ENCODE assay signal across 26 cellular contexts in genomic region chr17:12472613-12473173, GRCh38.
"Had no signal": no experiment of that assay in that cellular context is flagged by ENCODE, and none has a peak within 500 bp of the region (broad histone marks: within the 10 kb centered on the region; RNA-seq: fewer than 3 reads in every experiment).

No MANE protein-coding gene starts in this region.

- H3K27me3 ChIP-seq: adrenal gland, ascending aorta, brain microvascular endothelial cell, hepatocyte, tibial artery had no signal

- H3K36me3 Mint-ChIP-seq: activated naive CD4-positive, alpha-beta T cell treated with anti-CD3 and anti-CD28 coated beads, Interleukin-2, amount 50 U/mL, for 72 hours; stimulated activated naive B cell treated with anti-CD40 and anti-IgM and Interleukin-4, amounts not matched to agents 10 μg/mL and 1 μg/mL and 100 μg/mL, for 72 hours had no signal

- H3K4me3 ChIP-seq: adrenal gland, ascending aorta, hepatocyte, smooth muscle cell, tibial artery had no signal

- H3K9me3 Mint-ChIP-seq: activated T-cell treated with anti-CD3 and anti-CD28 coated beads, Interleukin-2, amount 50 U/mL, for 24 hours; nephron had no signal

- H3K36me3 ChIP-seq: adrenal gland, ascending aorta, brain microvascular endothelial cell, tibial artery had no signal

- H3K79me2 ChIP-seq: hepatocyte, parathyroid adenoma had no signal

- DNase-seq: activated B cell treated with CpG ODN at 0.5 μM for 24 hours; activated CD4-positive, alpha-beta T cell treated with anti-CD3 and anti-CD28 coated beads for 36 hours; activated CD4-positive, alpha-beta T cell treated with anti-CD3 and anti-CD28 coated beads, Interleukin-2, amount 50 U/mL, for 4 hours; activated CD8-positive, alpha-beta memory T cell treated with anti-CD3 and anti-CD28 coated beads for 24 hours; activated CD8-positive, alpha-beta memory T cell treated with anti-CD3 and anti-CD28 coated beads, Interleukin-2, amount 50 U/mL, for 4 hours; activated T-cell treated with anti-CD3 and anti-CD28 coated beads, Interleukin-2, amount 50 U/mL, for 24 hours; adrenal gland; brain microvascular endothelial cell; caudate nucleus; dermis blood vessel endothelial cell; effector CD8-positive, alpha-beta T cell; foreskin melanocyte; glutamatergic neuron; left ventricle myocardium superior; stimulated activated CD4-positive, alpha-beta T cell treated with anti-CD3 and anti-CD28 coated beads, Interleukin-15, amount 100 ng/mL, for 24 hours; stimulated activated naive B cell treated with anti-CD40 and anti-IgM and Interleukin-4, amounts not matched to agents 10 μg/mL and 1 μg/mL and 100 μg/mL, for 72 hours; T-helper 17 cell; tibial artery had no signal

- H3K4me1 ChIP-seq: adrenal gland, ascending aorta, parathyroid adenoma, tibial artery had no signal

- H3K9ac ChIP-seq: parathyroid adenoma had no signal

- H3K4me2 ChIP-seq: hepatocyte, smooth muscle cell had no signal

- H2AFZ ChIP-seq: hepatocyte, parathyroid adenoma had no signal

- H3K9me3 ChIP-seq: adrenal gland, ascending aorta, tibial artery had no signal

- H3K4me3 Mint-ChIP-seq: activated B cell treated with CpG ODN at 0.5 μM for 24 hours; activated CD4-positive, alpha-beta T cell treated with anti-CD3 and anti-CD28 coated beads for 36 hours; activated T-cell treated with anti-CD3 and anti-CD28 coated beads, Interleukin-2, amount 50 U/mL, for 24 hours; activated T-helper 17 cell treated with anti-CD3 and anti-CD28 coated beads, Interleukin-2, amount 50 U/mL, for 72 hours; nephron; stimulated activated naive B cell treated with anti-CD40 and anti-IgM and Interleukin-4, amounts not matched to agents 10 μg/mL and 1 μg/mL and 100 μg/mL, for 72 hours; T-helper 17 cell had no signal

- ATAC-seq: activated CD4-positive, alpha-beta T cell treated with anti-CD3 and anti-CD28 coated beads for 36 hours; activated naive CD4-positive, alpha-beta T cell treated with anti-CD3 and anti-CD28 coated beads, Interleukin-2, amount 50 U/mL, for 72 hours; activated T-helper 17 cell treated with anti-CD3 and anti-CD28 coated beads, Interleukin-2, amount 50 U/mL, for 72 hours; left ventricle myocardium superior; sciatic nerve; stimulated activated naive B cell treated with anti-CD40 and anti-IgM and Interleukin-4, amounts not matched to agents 10 μg/mL and 1 μg/mL and 100 μg/mL, for 72 hours; T-helper 17 cell had no signal

- H3K4me1 Mint-ChIP-seq: activated B cell treated with CpG ODN at 0.5 μM for 24 hours; activated CD4-positive, alpha-beta T cell treated with anti-CD3 and anti-CD28 coated beads for 36 hours; activated T-helper 17 cell treated with anti-CD3 and anti-CD28 coated beads, Interleukin-2, amount 50 U/mL, for 72 hours; stimulated activated naive B cell treated with anti-CD40 and anti-IgM and Interleukin-4, amounts not matched to agents 10 μg/mL and 1 μg/mL and 100 μg/mL, for 72 hours; T-helper 17 cell had no signal

- H3K27ac ChIP-seq: adrenal gland, ascending aorta, brain microvascular endothelial cell, hepatocyte, parathyroid adenoma, tibial artery had no signal

- H3K27ac Mint-ChIP-seq: activated B cell treated with CpG ODN at 0.5 μM for 24 hours; activated CD4-positive, alpha-beta T cell treated with anti-CD3 and anti-CD28 coated beads for 36 hours; activated naive CD4-positive, alpha-beta T cell treated with anti-CD3 and anti-CD28 coated beads, Interleukin-2, amount 50 U/mL, for 72 hours; activated T-cell treated with anti-CD3 and anti-CD28 coated beads, Interleukin-2, amount 50 U/mL, for 24 hours; activated T-helper 17 cell treated with anti-CD3 and anti-CD28 coated beads, Interleukin-2, amount 50 U/mL, for 72 hours; nephron; stimulated activated naive B cell treated with anti-CD40 and anti-IgM and Interleukin-4, amounts not matched to agents 10 μg/mL and 1 μg/mL and 100 μg/mL, for 72 hours; T-helper 17 cell had no signal
